Comparison of ENCODE assay signal across 19 cellular contexts in genomic region chr5:180371949-180372348, GRCh38.
"Had no signal": no experiment of that assay in that cellular context is flagged by ENCODE, and none has a peak within 500 bp of the region (broad histone marks: within the 10 kb centered on the region; RNA-seq: fewer than 3 reads in every experiment).

No MANE protein-coding gene starts in this region.

- H3K27me3 ChIP-seq: SJSA1 had no signal

- H3K27ac ChIP-seq: SJSA1, SK-N-MC had no signal

- H3K4me1 ChIP-seq: SJSA1 had no signal

- DNase-seq: KBM-7, MV-4-11, NCI-H1048, NCI-H1105, NCI-H1417, NCI-H1436 treated with DMSO at 0.1 percent for 48 hours, NCI-H1694, NCI-H1930, NCI-H2081, NCI-H2107, NCI-H2227 treated with DMSO at 0.1 percent for 48 hours, NCI-H510A, NCI-H69, NCI-H774, Right ventricle myocardium superior, RPMI8226, SIG-M5 had no signal

- H3K9me3 ChIP-seq: SJSA1 had no signal

- H3K4me3 ChIP-seq: SJSA1, SK-N-MC had no signal

- H3K36me3 ChIP-seq: SJSA1 had no signal
